Comparison of ENCODE assay signal across 8 cellular contexts in the genomic region with DNA sequence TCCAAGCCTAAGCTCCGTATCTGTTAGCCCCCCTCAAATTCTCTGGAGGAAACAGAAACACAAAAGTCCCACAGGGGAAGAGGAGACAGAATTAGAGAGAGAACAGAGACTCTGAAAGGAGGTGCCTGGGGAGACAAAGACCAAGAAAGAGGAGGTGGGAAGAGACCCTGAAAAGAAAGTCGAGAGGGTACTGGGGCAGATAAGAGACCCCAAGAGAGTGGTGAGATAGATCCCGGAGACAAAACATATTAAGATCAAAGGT. TPM values are rescaled to one million over a fixed set of nuclear protein-coding genes. Genes with fewer than 3 reads are reported as not detected.
A peak's percentile ranks its signal among the peaks of the same experiment; 100 is the strongest.
DNase-seq lines count a peak whose midpoint lies in the region; ATAC-seq and TF ChIP-seq lines count a peak whose summit lies in the region.

No MANE protein-coding gene starts in this region.

- intact Hi-C loops in CD14-positive monocyte (cut with micrococcal nuclease): loop anchor here in 1 of 2 donors (10.0 kb wide), 1 partner anchor 50 kb away; the partner anchor contains the start of genes GRIN2D and KDELR1

- no peak for ATAC-seq in HG03432 (IDR thresholded peaks at IDR 0.05; ENCODE audit: unreplicated experiment)

- H3K27ac Mint-ChIP-seq in CD14-positive monocyte (peak overlapping the region in 2 of 7 donors; percentile 48 to 66), nephron progenitor cell (peak overlapping the region; percentile 84)

- peaks cover 29 to 39% (median 34%) of the 10 kb centered on the region in 3 donors for H3K27me3 Mint-ChIP-seq in CD14-positive monocyte (ENCODE audit: low read depth in 3 of 3)
- H3K27me3 Mint-ChIP-seq in nephron progenitor cell (ENCODE audit: low read depth, poor library complexity): no peaks in the 10 kb centered on the region

- no peaks in the 10 kb centered on the region for H3K9me3 ChIP-seq in KOPT-K1 (ENCODE audit: insufficient read depth, low read length, poor library complexity, severe bottlenecking)

- H3K36me3 ChIP-seq in KOPT-K1 (ENCODE audit: insufficient read depth, low read length): peaks cover 29% of the 10 kb centered on the region

- H3K36me3 Mint-ChIP-seq in CD14-positive monocyte: peaks cover 40 to 44% of the 10 kb centered on the region in 2 donors
- H3K36me3 Mint-ChIP-seq in nephron progenitor cell (ENCODE audit: low read depth): peaks cover 38% of the 10 kb centered on the region

- H3K4me3 Mint-ChIP-seq in CD14-positive monocyte (peak overlapping the region; percentile 86 to 92), nephron progenitor cell (peak overlapping the region; percentile 88)

- peaks cover 0 to 17% (median 13%) of the 10 kb centered on the region in 7 donors for H3K9me3 Mint-ChIP-seq in CD14-positive monocyte
- H3K9me3 Mint-ChIP-seq in nephron progenitor cell: peaks cover 4% of the 10 kb centered on the region

- TF ChIP-seq CTCF in CD14-positive monocyte (IDR thresholded peaks at IDR 0.05) (no peak), choroid plexus epithelial cell (conservative IDR thresholded peaks at IDR 0.05; ENCODE audit: low read depth, low read length) (no peak), nephron progenitor cell (IDR thresholded peaks at IDR 0.05) (no peak)

- DNase-seq in CD14-positive monocyte (ENCODE audit: low spot score) (no peak), choroid plexus epithelial cell (ENCODE audit: low read depth) (no peak), nephron progenitor cell (no peak), ureter (ENCODE audit: low spot score) (no peak)
- DNase-seq in stimulated activated CD4-positive, alpha-beta T cell treated with anti-CD3 and anti-CD28 coated beads, Interleukin-1b, Interleukin-23, amount 100 ng/mL, for 48 hours: no peak
- DNase-seq in NK-92 treated with Interleukin-12 subunit alpha and Interleukin-12 subunit beta, amount 100 ng/mL, for 24 hours (lab: John Stamatoyannopoulos, UW): no peak

- H3K4me1 Mint-ChIP-seq in CD14-positive monocyte (peaks cover 23% of the 10 kb centered on the region), nephron progenitor cell (peaks cover 39% of the 10 kb centered on the region)

- H3K4me3 ChIP-seq in choroid plexus epithelial cell (ENCODE audit: low read depth, low read length): peak overlapping the region; percentile 47

- peak overlapping the region; percentile 66 for H3K27ac ChIP-seq in KOPT-K1 (ENCODE audit: low read depth, low read length, poor library complexity, severe bottlenecking)

RNA-seq across cellular contexts. Expression of gene GRWD1, which starts 0.9 kb away (rescaled TPM):
- 10 to 100 TPM in 1 of 2 donors, 1 to 10 TPM in 1; 10.0 to 13.9 TPM for polyA plus RNA-seq in CD14-positive monocyte
- 43.6 TPM for total RNA-seq in ureter

RNA-seq across cellular contexts. Expression of gene KCNJ14, which starts 10.5 kb away (rescaled TPM):
- under 1 TPM in 1 of 2 donors, not detected in 1; 0.09 TPM for polyA plus RNA-seq in CD14-positive monocyte
- 1.5 TPM for total RNA-seq in ureter

RNA-seq across cellular contexts. Expression of gene CYTH2, which starts 24.3 kb away (rescaled TPM):
- polyA plus RNA-seq in CD14-positive monocyte: 10 to 100 TPM; 21.3 to 21.7 TPM
- total RNA-seq in ureter: 61.6 TPM

RNA-seq across cellular contexts. Expression of gene GRIN2D, which starts 51.4 kb away (rescaled TPM):
- under 1 TPM in 1 of 2 donors, not detected in 1; 0.13 TPM for polyA plus RNA-seq in CD14-positive monocyte
- total RNA-seq in ureter: 0.86 TPM

RNA-seq across cellular contexts. Expression of gene KDELR1, which starts 53.5 kb away (rescaled TPM):
- polyA plus RNA-seq in CD14-positive monocyte: 10 to 100 TPM; 42.0 to 51.3 TPM
- 146 TPM for total RNA-seq in ureter
